1 cellular context compared by ENCODE assay signal in genomic region chr9:69582544-69583297, GRCh38.
TF ChIP-seq lines count a peak whose summit lies in the region.

No MANE protein-coding gene starts in this region.

TF ChIP-seq in HepG2, 621 proteins besides CTCF, POLR2A, EP300 and RAD21 (continued from another document):
- no peak for TF ChIP-seq PRDM10 (CRISPR knock-in tag; IDR thresholded peaks at IDR 0.05; ENCODE audit: low read depth)
- TF ChIP-seq KIAA2018 (CRISPR knock-in tag; IDR thresholded peaks at IDR 0.05; ENCODE audit: borderline replicate concordance) = no peak
